In genomic region chr12:124740691-124741137, GRCh38 we compare ENCODE assay signal across 8 cellular contexts.
DNase-seq lines count a peak whose midpoint lies in the region; ATAC-seq and TF ChIP-seq lines count a peak whose summit lies in the region.

No MANE protein-coding gene starts in this region.

- no peaks in the 10 kb centered on the region for H3K36me3 ChIP-seq in breast epithelium
- no peaks in the 10 kb centered on the region for H3K36me3 ChIP-seq in effector memory CD4-positive, alpha-beta T cell (ENCODE audit: control insufficient read depth, insufficient read depth, low read length)

- H3K4me1 ChIP-seq in breast epithelium: peaks cover 4 to 18% of the 10 kb centered on the region in 2 donors
- no peaks in the 10 kb centered on the region for H3K4me1 ChIP-seq in effector memory CD4-positive, alpha-beta T cell (ENCODE audit: control insufficient read depth, insufficient read depth, low read length, poor library complexity, severe bottlenecking)

- TF ChIP-seq CTCF in HFFc6 (IDR thresholded peaks at IDR 0.05) (peak; percentile 43), breast epithelium (IDR thresholded peaks at IDR 0.05) (no peak)

- peak overlapping the region; percentile 60 to 67 for H3K27ac ChIP-seq in breast epithelium
- no peak overlapping the region for H3K27ac ChIP-seq in effector memory CD4-positive, alpha-beta T cell (ENCODE audit: insufficient read depth, low read length, poor library complexity, severe bottlenecking)

- intact Hi-C loops in breast epithelium (cut with DNase I; ENCODE audit: low total_unique reads): no loop called here

- DNase-seq in ACHN (peak; percentile 54), HFFc6 (peak; percentile 71), breast epithelium (ENCODE audit: low spot score in 2 of 2) (no peak), medulla oblongata (ENCODE audit: extremely low spot score) (peak; percentile 91)
- DNase-seq in stimulated activated naive CD4-positive, alpha-beta T cell treated with Interleukin-2 at 50 U/mL for 16 hours (lab: John Stamatoyannopoulos, UW): no peak
- no peak for DNase-seq in effector memory CD8-positive, alpha-beta T cell
- DNase-seq in effector memory CD4-positive, alpha-beta T cell: no peak

- no peak overlapping the region for H3K4me3 ChIP-seq in breast epithelium
- H3K4me3 ChIP-seq in effector memory CD4-positive, alpha-beta T cell (ENCODE audit: insufficient read depth, low read depth, low read length, poor library complexity, severe bottlenecking): no peak overlapping the region

- peak overlapping the region; percentile 49 for H3K27ac Mint-ChIP-seq in HFFc6
- H3K27ac Mint-ChIP-seq in effector memory CD8-positive, alpha-beta T cell: no peak overlapping the region

- no peak for TF ChIP-seq POLR2A in breast epithelium (IDR thresholded peaks at IDR 0.05)

- peak overlapping the region; percentile 34; the same call in 1 of the 2 replicates for H3K4me3 Mint-ChIP-seq in HFFc6
- H3K4me3 Mint-ChIP-seq in effector memory CD8-positive, alpha-beta T cell: no peak overlapping the region

- in situ Hi-C loops in ACHN (cut with HindIII; ENCODE audit: low pct_ligation_motif_present, low pct_unique_long_range_greater_than_20kb, low sequenced_read_pairs): no loop called here

- no peaks in the 10 kb centered on the region for H3K9me3 ChIP-seq in breast epithelium
- H3K9me3 ChIP-seq in effector memory CD4-positive, alpha-beta T cell (ENCODE audit: control insufficient read depth, low read length): no peaks in the 10 kb centered on the region

- H3K4me1 Mint-ChIP-seq in HFFc6 (ENCODE audit: low read depth): peaks cover 50% of the 10 kb centered on the region
- H3K4me1 Mint-ChIP-seq in effector memory CD8-positive, alpha-beta T cell (ENCODE audit: low read depth in 2 of 2): peaks cover 4 to 19% of the 10 kb centered on the region in 2 donors

- H3K27me3 Mint-ChIP-seq in HFFc6 (ENCODE audit: insufficient read depth): peaks cover under 1% of the 10 kb centered on the region; the same call in 1 of the 2 replicates
- peaks cover 21 to 47% of the 10 kb centered on the region in 2 donors for H3K27me3 Mint-ChIP-seq in effector memory CD8-positive, alpha-beta T cell

- peaks cover 18% of the 10 kb centered on the region for H3K9me3 Mint-ChIP-seq in HFFc6
- H3K9me3 Mint-ChIP-seq in effector memory CD8-positive, alpha-beta T cell: no peaks in the 10 kb centered on the region

- H3K27me3 ChIP-seq in breast epithelium: no peaks in the 10 kb centered on the region
- H3K27me3 ChIP-seq in effector memory CD4-positive, alpha-beta T cell (replicated peaks; ENCODE audit: control insufficient read depth, insufficient read depth, low read length, poor library complexity, severe bottlenecking): no peaks in the 10 kb centered on the region

- peaks cover 7% of the 10 kb centered on the region; the same call in 1 of the 2 replicates for H3K36me3 Mint-ChIP-seq in HFFc6 (ENCODE audit: low read depth)
- no peaks in the 10 kb centered on the region for H3K36me3 Mint-ChIP-seq in effector memory CD8-positive, alpha-beta T cell (ENCODE audit: insufficient read depth)

- ATAC-seq in GM18502 (IDR thresholded peaks at IDR 0.05; ENCODE audit: poor library complexity, unreplicated experiment): no peak
- ATAC-seq in effector memory CD8-positive, alpha-beta T cell (replicated peaks): no peak

Comparison
In these comparisons a context has a peak if more than half of its experiments do, and no peak if none do; other contexts are left out.
1. DNase-seq: peak in ACHN (single experiment), HFFc6 (single experiment) and medulla oblongata (single experiment); none in breast epithelium (0 of 2), stimulated activated naive CD4-positive, alpha-beta T cell treated with Interleukin-2 at 50 U/mL for 16 hours (single experiment), effector memory CD8-positive, alpha-beta T cell (0 of 3) and effector memory CD4-positive, alpha-beta T cell (0 of 3).